ENCODE assay signal across 27 cellular contexts in genomic region chr7:93132216-93132615, GRCh38.
"Had no signal": no experiment of that assay in that cellular context is flagged by ENCODE, and none has a peak within 500 bp of the region (broad histone marks: within the 10 kb centered on the region; RNA-seq: fewer than 3 reads in every experiment).

No MANE protein-coding gene starts in this region.

- H3K9me3 ChIP-seq: colonic mucosa had no signal

- FAIRE-seq: colon, endometrium, frontal cortex had no signal

- ATAC-seq: effector memory CD8-positive, alpha-beta T cell; esophagus mucosa; foreskin keratinocyte; gastrocnemius medialis; gastroesophageal sphincter; heart left ventricle; heart right ventricle had no signal

- H3K4me2 ChIP-seq: hepatocyte had no signal

- DNase-seq: colonic mucosa; cortex of kidney; dorsolateral prefrontal cortex; effector CD4-positive, alpha-beta T cell; effector CD8-positive, alpha-beta T cell; effector memory CD4-positive, alpha-beta T cell; effector memory CD8-positive, alpha-beta T cell; endodermal cell; erythroblast; esophagus squamous epithelium; foreskin fibroblast; foreskin keratinocyte; foreskin melanocyte; gastrocnemius medialis; glutamatergic neuron; head of caudate nucleus; heart left ventricle; heart right ventricle had no signal

- H3K4me1 ChIP-seq: colonic mucosa, esophagus muscularis mucosa, esophagus squamous epithelium, foreskin keratinocyte, gastrocnemius medialis, gastroesophageal sphincter, heart left ventricle, heart right ventricle had no signal

- H3K4me3 ChIP-seq: colonic mucosa, coronary artery, dorsolateral prefrontal cortex, esophagus muscularis mucosa, esophagus squamous epithelium, gastrocnemius medialis, gastroesophageal sphincter, heart left ventricle, heart right ventricle, hepatocyte had no signal

- H3K27me3 ChIP-seq: colonic mucosa, dorsolateral prefrontal cortex, esophagus muscularis mucosa, esophagus squamous epithelium, foreskin keratinocyte, gastrocnemius medialis, gastroesophageal sphincter, heart left ventricle, heart right ventricle, hepatocyte had no signal

- H2AFZ ChIP-seq: hepatocyte had no signal

- H3K79me2 ChIP-seq: hepatocyte had no signal

- H3K27ac ChIP-seq: colonic mucosa, coronary artery, dorsolateral prefrontal cortex, epithelial cell of prostate, esophagus muscularis mucosa, esophagus squamous epithelium, foreskin keratinocyte, gastrocnemius medialis, gastroesophageal sphincter, heart left ventricle, heart right ventricle, hepatocyte had no signal
